In genomic region chr10:131585761-131586160, GRCh38 we compare ENCODE assay signal across 34 cellular contexts.
"Had no signal": no experiment of that assay in that cellular context is flagged by ENCODE, and none has a peak within 500 bp of the region (broad histone marks: within the 10 kb centered on the region; RNA-seq: fewer than 3 reads in every experiment).

No MANE protein-coding gene starts in this region.

- H3K4me3 Mint-ChIP-seq: activated CD4-positive, alpha-beta T cell treated with anti-CD3 and anti-CD28 coated beads for 36 hours; activated CD4-positive, alpha-beta T cell treated with anti-CD3 and anti-CD28 coated beads, Interleukin-2, amount 10 ng/mL, durations not matched to agents 7 days and 5 days; activated CD8-positive, alpha-beta T cell treated with anti-CD3 and anti-CD28 coated beads, Interleukin-2, amount 10 ng/mL, durations not matched to agents 7 days and 5 days; activated naive CD4-positive, alpha-beta T cell treated with anti-CD3 and anti-CD28 coated beads, Interleukin-2, amount 10 ng/mL, durations not matched to agents 7 days and 5 days; activated naive CD4-positive, alpha-beta T cell treated with anti-CD3 and anti-CD28 coated beads, Interleukin-2, amount 50 U/mL, for 24 hours; activated naive CD8-positive, alpha-beta T cell treated with anti-CD3 and anti-CD28 coated beads for 36 hours; activated T-cell treated with anti-CD3 and anti-CD28 coated beads, Interleukin-2, amount 50 U/mL, for 24 hours; T-helper 1 cell treated with Interleukin-12 subunit alpha and Interleukin-12 subunit beta and Interleukin-4 antibody, amounts not matched to agents 30 μg/mL and 1 μg/mL, for 36 hours; T-helper 2 cell treated with Interferon-gamma antibody and Interleukin-4, amounts not matched to agents 5 μg/mL and 100 μg/mL, for 36 hours; WTC11 had no signal

- DNase-seq: activated CD4-positive, alpha-beta T cell treated with anti-CD3 and anti-CD28 coated beads for 1 hour; activated CD4-positive, alpha-beta T cell treated with anti-CD3 and anti-CD28 coated beads for 36 hours; activated CD4-positive, alpha-beta T cell treated with anti-CD3 and anti-CD28 coated beads for 48 hours; activated CD4-positive, alpha-beta T cell treated with anti-CD3 and anti-CD28 coated beads, Interleukin-2, amount 10 ng/mL, durations not matched to agents 7 days and 5 days; activated CD4-positive, alpha-beta T cell treated with anti-CD3 and anti-CD28 coated beads, Interleukin-2, amount 50 U/mL, for 48 hours; activated CD4-positive, CD25-positive, alpha-beta regulatory T cell; activated CD8-positive, alpha-beta memory T cell treated with anti-CD3 and anti-CD28 coated beads, Interleukin-2, amount 50 U/mL, for 48 hours; activated CD8-positive, alpha-beta T cell treated with anti-CD3 and anti-CD28 coated beads, Interleukin-2, amount 10 ng/mL, durations not matched to agents 7 days and 5 days; activated effector memory CD4-positive, alpha-beta T cell treated with Interleukin-2 at 50 U/mL for 16 hours; activated gamma-delta T cell; activated naive CD4-positive, alpha-beta T cell treated with anti-CD3 and anti-CD28 coated beads, Interleukin-2, amount 10 ng/mL, durations not matched to agents 7 days and 5 days; activated naive CD4-positive, alpha-beta T cell treated with Interleukin-2 at 50 U/mL for 16 hours; activated naive CD8-positive, alpha-beta T cell treated with anti-CD3 and anti-CD28 coated beads for 36 hours; activated T-cell treated with anti-CD3 and anti-CD28 coated beads, Interleukin-2, amount 50 U/mL, for 24 hours; activated T-cell treated with anti-CD3 and anti-CD28 coated beads, Interleukin-2, amount 50 U/mL, for 48 hours; adrenal gland; amniotic stem cell; aorta; body of pancreas; brain microvascular endothelial cell; central memory CD4-positive, alpha-beta T cell; SW 1271; T-helper 1 cell; T-helper 2 cell; T-helper 9 cell; WERI-Rb-1 had no signal

- H3K4me1 ChIP-seq: adrenal gland, body of pancreas, breast epithelium had no signal

- H3K4me1 Mint-ChIP-seq: activated CD4-positive, alpha-beta T cell treated with anti-CD3 and anti-CD28 coated beads for 36 hours; activated CD4-positive, alpha-beta T cell treated with anti-CD3 and anti-CD28 coated beads, Interleukin-2, amount 10 ng/mL, durations not matched to agents 7 days and 5 days; activated naive CD4-positive, alpha-beta T cell treated with anti-CD3 and anti-CD28 coated beads, Interleukin-2, amount 10 ng/mL, durations not matched to agents 7 days and 5 days; activated naive CD4-positive, alpha-beta T cell treated with anti-CD3 and anti-CD28 coated beads, Interleukin-2, amount 50 U/mL, for 24 hours; activated naive CD8-positive, alpha-beta T cell treated with anti-CD3 and anti-CD28 coated beads for 36 hours; WTC11 had no signal

- H3K27me3 ChIP-seq: adrenal gland, body of pancreas, brain microvascular endothelial cell had no signal

- H3K4me3 ChIP-seq: adrenal gland, body of pancreas, breast epithelium had no signal

- H3K27ac Mint-ChIP-seq: activated CD4-positive, alpha-beta T cell treated with anti-CD3 and anti-CD28 coated beads for 36 hours; activated CD4-positive, alpha-beta T cell treated with anti-CD3 and anti-CD28 coated beads, Interleukin-2, amount 10 ng/mL, durations not matched to agents 7 days and 5 days; activated CD8-positive, alpha-beta T cell treated with anti-CD3 and anti-CD28 coated beads, Interleukin-2, amount 10 ng/mL, durations not matched to agents 7 days and 5 days; activated naive CD4-positive, alpha-beta T cell treated with anti-CD3 and anti-CD28 coated beads, Interleukin-2, amount 10 ng/mL, durations not matched to agents 7 days and 5 days; activated naive CD4-positive, alpha-beta T cell treated with anti-CD3 and anti-CD28 coated beads, Interleukin-2, amount 50 U/mL, for 24 hours; activated naive CD8-positive, alpha-beta T cell treated with anti-CD3 and anti-CD28 coated beads for 36 hours; activated T-cell treated with anti-CD3 and anti-CD28 coated beads, Interleukin-2, amount 50 U/mL, for 24 hours; activated T-helper 2 cell treated with anti-CD3 and anti-CD28 coated beads, Interferon-gamma antibody, Interleukin-2, Interleukin-4, amounts not matched to agents 10 μg/mL and 5 μg/mL and 100 μg/mL, durations not matched to agents 14 hours and 24 hours and 36 hours; T-helper 1 cell treated with Interleukin-12 subunit alpha and Interleukin-12 subunit beta and Interleukin-4 antibody, amounts not matched to agents 30 μg/mL and 1 μg/mL, for 36 hours; T-helper 2 cell treated with Interferon-gamma antibody and Interleukin-4, amounts not matched to agents 5 μg/mL and 100 μg/mL, for 36 hours; WTC11 had no signal

- H3K27ac ChIP-seq: adrenal gland, body of pancreas, brain microvascular endothelial cell, breast epithelium, WERI-Rb-1 had no signal

- H3K9me3 ChIP-seq: adrenal gland, body of pancreas had no signal

- FAIRE-seq: astrocyte had no signal

- H3K27me3 Mint-ChIP-seq: activated CD4-positive, alpha-beta T cell treated with anti-CD3 and anti-CD28 coated beads, Interleukin-2, amount 10 ng/mL, durations not matched to agents 7 days and 5 days; activated naive CD4-positive, alpha-beta T cell treated with anti-CD3 and anti-CD28 coated beads, Interleukin-2, amount 10 ng/mL, durations not matched to agents 7 days and 5 days had no signal

- H3K9me3 Mint-ChIP-seq: activated CD4-positive, alpha-beta T cell treated with anti-CD3 and anti-CD28 coated beads, Interleukin-2, amount 10 ng/mL, durations not matched to agents 7 days and 5 days; activated naive CD4-positive, alpha-beta T cell treated with anti-CD3 and anti-CD28 coated beads, Interleukin-2, amount 50 U/mL, for 24 hours; activated naive CD8-positive, alpha-beta T cell treated with anti-CD3 and anti-CD28 coated beads for 36 hours; activated T-cell treated with anti-CD3 and anti-CD28 coated beads, Interleukin-2, amount 50 U/mL, for 24 hours; activated T-helper 2 cell treated with anti-CD3 and anti-CD28 coated beads, Interferon-gamma antibody, Interleukin-2, Interleukin-4, amounts not matched to agents 10 μg/mL and 5 μg/mL and 100 μg/mL, durations not matched to agents 14 hours and 24 hours and 36 hours; T-helper 1 cell treated with Interleukin-12 subunit alpha and Interleukin-12 subunit beta and Interleukin-4 antibody, amounts not matched to agents 30 μg/mL and 1 μg/mL, for 36 hours; T-helper 2 cell treated with Interferon-gamma antibody and Interleukin-4, amounts not matched to agents 5 μg/mL and 100 μg/mL, for 36 hours had no signal

- H3K36me3 ChIP-seq: adrenal gland, brain microvascular endothelial cell, breast epithelium, WERI-Rb-1 had no signal

- ATAC-seq: activated CD4-positive, alpha-beta T cell treated with anti-CD3 and anti-CD28 coated beads for 36 hours; activated CD4-positive, CD25-positive, alpha-beta regulatory T cell treated with anti-CD3 and anti-CD28 coated beads, Interleukin-2, amount 50 U/mL, for 24 hours; activated CD8-positive, alpha-beta T cell treated with anti-CD3 and anti-CD28 coated beads, Interleukin-2, amount 10 ng/mL, durations not matched to agents 7 days and 5 days; body of pancreas; WTC11 had no signal

- H3K36me3 Mint-ChIP-seq: activated naive CD4-positive, alpha-beta T cell treated with anti-CD3 and anti-CD28 coated beads, Interleukin-2, amount 10 ng/mL, durations not matched to agents 7 days and 5 days; activated naive CD4-positive, alpha-beta T cell treated with anti-CD3 and anti-CD28 coated beads, Interleukin-2, amount 50 U/mL, for 24 hours; activated naive CD8-positive, alpha-beta T cell treated with anti-CD3 and anti-CD28 coated beads for 36 hours had no signal
